ENCODE assay signal across 8 cellular contexts in the genomic region with DNA sequence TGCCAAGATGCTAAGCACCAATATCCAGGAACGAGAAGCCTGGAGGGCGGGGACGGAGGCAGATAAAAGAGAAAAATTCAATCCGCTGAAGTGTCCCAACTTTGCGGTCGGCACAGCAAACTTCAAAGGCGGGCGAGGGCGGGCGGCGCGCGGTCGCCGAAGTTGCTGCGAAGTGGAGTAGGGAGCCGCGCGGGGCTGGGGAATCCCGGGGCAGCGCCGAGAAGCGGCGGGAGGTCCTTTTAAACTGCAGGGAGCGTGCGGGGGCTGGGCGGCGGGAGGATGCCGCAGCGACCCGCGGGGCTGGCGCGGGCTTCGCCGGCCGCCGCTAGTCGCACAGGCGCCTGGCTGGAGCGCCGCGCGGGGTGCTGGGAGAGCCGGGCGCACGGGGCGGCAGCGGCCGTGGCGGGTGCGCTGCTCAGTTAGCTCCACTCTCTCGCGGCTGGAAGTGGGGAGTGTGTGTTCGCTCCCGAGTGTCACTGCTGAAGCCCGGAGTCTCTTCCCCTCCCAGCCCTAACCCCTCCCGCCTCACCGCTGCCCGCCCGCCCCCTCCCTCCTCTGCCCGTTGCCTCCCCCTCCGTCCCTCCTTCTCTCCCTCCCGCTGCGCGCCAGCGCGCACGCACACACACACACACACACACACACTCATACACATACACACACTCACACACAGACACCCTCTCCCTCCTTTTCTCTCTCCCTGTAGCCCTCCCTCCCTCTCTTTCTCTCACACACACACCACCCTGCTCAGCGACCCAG. TPM values are rescaled to one million over a fixed set of nuclear protein-coding genes. Genes with fewer than 3 reads are reported as not detected.
A peak's percentile ranks its signal among the peaks of the same experiment; 100 is the strongest.
DNase-seq lines count a peak whose midpoint lies in the region; ATAC-seq, FAIRE-seq and TF ChIP-seq lines count a peak whose summit lies in the region.

Gene NDNF, minus strand, starts transcription at position 456 of the 756 bp plus-strand sequence. CDS start 26,698 bp downstream, outside the sequence.

- H3K36me3 Mint-ChIP-seq in endothelial cell (ENCODE audit: low read depth, unreplicated experiment) = no peaks in the 10 kb centered on the region

- no peaks in the 10 kb centered on the region for H3K9me3 ChIP-seq in mononuclear cell (ENCODE audit: low read depth, low read length)

- no peaks in the 10 kb centered on the region for H3K9me3 Mint-ChIP-seq in endothelial cell (ENCODE audit: unreplicated experiment)

- H3K4me1 Mint-ChIP-seq in endothelial cell (ENCODE audit: unreplicated experiment) = peaks cover 40% of the 10 kb centered on the region

- H3K27me3 Mint-ChIP-seq in endothelial cell (ENCODE audit: unreplicated experiment) = peaks cover 18% of the 10 kb centered on the region

- peaks cover 80% of the 10 kb centered on the region for H3K27me3 ChIP-seq in mononuclear cell (ENCODE audit: insufficient read depth, low read length)

- no peak for TF ChIP-seq CTCF in endothelial cell (IDR thresholded peaks at IDR 0.05; ENCODE audit: unreplicated experiment)

- DNase-seq in EH (ENCODE audit: low read depth) = peak; percentile 43
- peak; percentile 19 for DNase-seq in HTR-8/SVneo (ENCODE audit: insufficient read length, low spot score)
- peak; percentile 49 to 61 for DNase-seq in activated CD4-positive, alpha-beta T cell treated with anti-CD3 and anti-CD28 coated beads, Interleukin-2, amount 50 U/mL, for 48 hours
- peak; percentile 53 for DNase-seq in endothelial cell (ENCODE audit: low spot score)
- DNase-seq in stimulated activated naive CD8-positive, alpha-beta T cell treated with anti-CD3 and anti-CD28 coated beads, Interleukin-15, Interleukin-2, amounts not matched to agents 100 U/mL and 50 U/mL, for 24 hours = peak; percentile 67
- no peak for DNase-seq in 8988T
- DNase-seq in DMS114 treated with DMSO at 0.1 percent for 48 hours (lab: John Stamatoyannopoulos, UW; ENCODE audit: unreplicated experiment) = no peak

- FAIRE-seq in HTR-8/SVneo (lab: Jason Lieb, UNC) = no peak

- peak within 1 kb of the TSS; percentile 54 for H3K27ac Mint-ChIP-seq in endothelial cell (ENCODE audit: unreplicated experiment)

- H3K4me1 ChIP-seq in mononuclear cell (ENCODE audit: insufficient read depth, low read length) = peaks cover 23% of the 10 kb centered on the region

- peak within 1 kb of the TSS; percentile 96 for H3K4me3 Mint-ChIP-seq in endothelial cell (ENCODE audit: unreplicated experiment)

- peak within 1 kb of the TSS; percentile 17 for H3K4me3 ChIP-seq in mononuclear cell (ENCODE audit: low read length)

- ATAC-seq in stimulated activated naive CD8-positive, alpha-beta T cell treated with anti-CD3 and anti-CD28 coated beads, Interleukin-15, Interleukin-2, amounts not matched to agents 100 U/mL and 50 U/mL, for 24 hours = peak; percentile 62

RNA-seq across cellular contexts. Expression of gene NDNF, which starts in this region (rescaled TPM):
- total RNA-seq in endothelial cell (ENCODE audit: unreplicated experiment) (33.3 TPM), mononuclear cell (not detected)

Comparison
In these comparisons a context has a peak if more than half of its experiments do, and no peak if none do; other contexts are left out.
1. RNA of gene NDNF (total RNA-seq): 33.3 TPM in endothelial cell (single experiment); not detected in mononuclear cell (single experiment); every median in the first group is over 10 times any median in the second.
2. DNase-seq: peak in EH (single experiment), HTR-8/SVneo (single experiment), activated CD4-positive, alpha-beta T cell treated with anti-CD3 and anti-CD28 coated beads, Interleukin-2, amount 50 U/mL, for 48 hours (2 of 2), endothelial cell (single experiment) and stimulated activated naive CD8-positive, alpha-beta T cell treated with anti-CD3 and anti-CD28 coated beads, Interleukin-15, Interleukin-2, amounts not matched to agents 100 U/mL and 50 U/mL, for 24 hours (single experiment); none in 8988T (single experiment) and DMS114 treated with DMSO at 0.1 percent for 48 hours (single experiment).